In the genomic region with DNA sequence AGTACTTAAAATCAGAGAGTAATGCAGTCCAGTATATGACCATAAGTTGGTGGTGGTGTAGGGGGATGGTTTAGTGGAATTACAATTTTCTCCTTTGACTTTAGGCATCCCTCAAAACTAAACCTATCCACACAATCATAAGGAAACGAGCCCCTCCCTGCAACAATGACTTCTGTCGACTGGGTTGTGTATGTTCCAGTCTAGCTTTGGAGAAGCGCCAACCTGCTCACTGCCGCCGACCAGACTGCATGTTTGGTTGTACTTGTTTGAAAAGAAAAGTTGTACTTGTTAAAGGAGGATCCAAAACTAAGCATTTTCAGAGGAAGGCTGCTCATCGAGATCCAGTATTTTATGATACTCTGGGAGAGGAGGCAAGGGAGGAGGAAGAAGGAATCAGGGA, we compare ENCODE assay signal across 23 cellular contexts. TPM values are rescaled to one million over a fixed set of nuclear protein-coding genes. Genes with fewer than 3 reads are reported as not detected.
A peak's percentile ranks its signal among the peaks of the same experiment; 100 is the strongest.
DNase-seq lines count a peak whose midpoint lies in the region; ATAC-seq and TF ChIP-seq lines count a peak whose summit lies in the region.
"Had no signal": no experiment of that assay in that cellular context is flagged by ENCODE, and none has a peak within 500 bp of the region (broad histone marks: within the 10 kb centered on the region; RNA-seq: fewer than 3 reads in every experiment).

No MANE protein-coding gene starts in this region.

- H3K36me3 ChIP-seq in body of pancreas (replicated peaks in 1 of 2; ENCODE audit: insufficient read depth in 1 of 2, low read depth in 2 of 2) = peaks cover 0 to 8% of the 10 kb centered on the region in 2 donors

- H3K4me1 ChIP-seq in body of pancreas = no peaks in the 10 kb centered on the region
- H3K4me1 ChIP-seq: BLaER1, foreskin keratinocyte, spleen, vagina had no signal

- no peaks in the 10 kb centered on the region for H3K9me3 ChIP-seq in body of pancreas
- H3K9me3 ChIP-seq: BLaER1, spleen, vagina had no signal

- ATAC-seq in body of pancreas (no peak), HG02970 (IDR thresholded peaks at IDR 0.05; ENCODE audit: low FRiP score, unreplicated experiment) (no peak)
- ATAC-seq: foreskin keratinocyte, Panc1 had no signal

- no peak for TF ChIP-seq CTCF in body of pancreas (IDR thresholded peaks at IDR 0.05)
- no peak for TF ChIP-seq CTCF in fibroblast of the aortic adventitia (IDR thresholded peaks at IDR 0.05; ENCODE audit: insufficient read depth, low read length)

- H3K4me3 ChIP-seq in body of pancreas (no peak overlapping the region), fibroblast of the aortic adventitia (ENCODE audit: low read depth, low read length) (no peak overlapping the region)
- H3K4me3 ChIP-seq: BLaER1, spleen, vagina had no signal

- H3K27me3 ChIP-seq in body of pancreas = no peaks in the 10 kb centered on the region
- H3K27me3 ChIP-seq: BLaER1, foreskin keratinocyte, spleen, vagina had no signal

- peak; percentile 38 for DNase-seq in AG08396 (ENCODE audit: low spot score)
- DNase-seq in body of pancreas = peak in 3 of 4 donors; percentile 15 to 24 (median 19)
- peak; percentile 37 for DNase-seq in fibroblast of the aortic adventitia (ENCODE audit: low read depth)
- peak in 31 of 56 donors; percentile 0 to 53 (median 11) for DNase-seq in nucleus accumbens (lab: John Stamatoyannopoulos, UW)
- DNase-seq in activated effector memory CD4-positive, alpha-beta T cell treated with anti-CD3 and anti-CD28 coated beads, Interleukin-2, amount 50 U/mL, for 16 hours = no peak
- no peak for DNase-seq in NCI-H526 (lab: John Stamatoyannopoulos, UW)
- no peak for DNase-seq in effector CD4-positive, alpha-beta T cell
- DNase-seq: activated CD4-positive, alpha-beta memory T cell treated with anti-CD3 and anti-CD28 coated beads, Interleukin-2, amount 10 ng/mL, durations not matched to agents 7 days and 5 days; activated CD4-positive, CD25-positive, alpha-beta regulatory T cell; activated naive CD4-positive, alpha-beta T cell treated with anti-CD3 and anti-CD28 coated beads for 36 hours; Calu3; EL; foreskin keratinocyte; Kasumi-1; NCI-H1048; NCI-H2081; NCI-H446; spleen; stimulated activated CD4-positive, alpha-beta T cell treated with anti-CD3 and anti-CD28 coated beads, Interleukin-4, amount 100 ng/mL, for 24 hours had no signal

- TF ChIP-seq POLR2A in body of pancreas (IDR thresholded peaks at IDR 0.05) = no peak

- intact Hi-C loops in body of pancreas (cut with DNase I) = no loop called here

- no peak overlapping the region for H3K27ac ChIP-seq in body of pancreas
- H3K27ac ChIP-seq: BLaER1, foreskin keratinocyte, spleen, vagina had no signal

- 65 to 71% methylated on average over 6 of the region's 6 CpGs for WGBS in body of pancreas, 2 donors

RNA-seq across cellular contexts. Expression of a gene that starts 52.8 kb away (rescaled TPM):
- total RNA-seq in body of pancreas = 10 to 100 TPM; 28.8 to 45.5 TPM
- total RNA-seq in fibroblast of the aortic adventitia (ENCODE audit: low replicate concordance) = 49.2 and 64.6 TPM in 2 replicates

Comparison
In these comparisons a context has a peak if more than half of its experiments do, and no peak if none do; other contexts are left out.
1. DNase-seq: peak in AG08396 (single experiment), body of pancreas (3 of 4), fibroblast of the aortic adventitia (single experiment) and nucleus accumbens (31 of 56); none in activated effector memory CD4-positive, alpha-beta T cell treated with anti-CD3 and anti-CD28 coated beads, Interleukin-2, amount 50 U/mL, for 16 hours (single experiment), NCI-H526 (0 of 2) and effector CD4-positive, alpha-beta T cell (single experiment).